In the genomic region with DNA sequence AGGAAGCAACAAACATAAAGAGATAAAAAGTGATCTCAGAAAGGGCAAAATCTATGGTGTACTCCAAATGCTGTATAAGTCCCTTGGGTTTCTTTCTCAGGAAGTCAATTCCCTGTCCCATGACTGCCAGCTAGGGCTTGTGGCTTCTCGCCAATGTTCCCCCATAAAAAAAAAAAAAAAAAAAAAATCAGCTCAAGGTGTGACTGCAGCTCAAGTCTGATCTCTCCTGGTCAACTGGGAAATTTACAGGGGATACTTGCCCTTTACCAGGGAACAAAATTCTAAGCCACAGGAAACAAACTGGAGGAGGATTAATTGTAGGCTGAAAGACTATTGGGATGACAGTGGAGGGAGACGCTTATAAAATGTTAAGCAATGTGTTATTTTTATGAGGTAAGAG, we compare ENCODE assay signal across 11 cellular contexts.
A peak's percentile ranks its signal among the peaks of the same experiment; 100 is the strongest.
DNase-seq lines count a peak whose midpoint lies in the region; ATAC-seq and TF ChIP-seq lines count a peak whose summit lies in the region.
"Had no signal": no experiment of that assay in that cellular context is flagged by ENCODE, and none has a peak within 500 bp of the region (broad histone marks: within the 10 kb centered on the region; RNA-seq: fewer than 3 reads in every experiment).

No MANE protein-coding gene starts in this region.

- no peak for DNase-seq in DND-41
- peak; percentile 22 for DNase-seq in HK-2 (ENCODE audit: unreplicated experiment)
- DNase-seq in RWPE2 (ENCODE audit: low spot score) = no peak
- DNase-seq in iPS-NIHi11 (ENCODE audit: low spot score) = peak; percentile 58
- DNase-seq in middle frontal gyrus (ENCODE audit: extremely low spot score, low spot score) = no peak
- DNase-seq in nucleus accumbens (lab: John Stamatoyannopoulos, UW) = no peak
- DNase-seq in AG08395 (ENCODE audit: low spot score) = no peak
- DNase-seq: activated CD4-positive, CD25-positive, alpha-beta regulatory T cell; NCI-H1417 treated with DMSO at 0.1 percent for 48 hours had no signal

- H3K9me3 ChIP-seq in DND-41 (ENCODE audit: insufficient read depth, low read length, severe bottlenecking) (no peaks in the 10 kb centered on the region), RWPE2 (ENCODE audit: severe bottlenecking) (no peaks in the 10 kb centered on the region)

- no peak overlapping the region for H2AFZ ChIP-seq in DND-41 (ENCODE audit: low read depth, low read length)

- no peaks in the 10 kb centered on the region for H4K20me1 ChIP-seq in DND-41 (ENCODE audit: insufficient read depth, low read length)

- H3K27me3 ChIP-seq in DND-41 (ENCODE audit: insufficient read depth, low read length, poor library complexity) (no peaks in the 10 kb centered on the region), RWPE2 (ENCODE audit: insufficient read depth, poor library complexity, severe bottlenecking) (no peaks in the 10 kb centered on the region)

- H3K4me2 ChIP-seq in DND-41 (ENCODE audit: insufficient read depth, low read length) = peak overlapping the region; percentile 23; the same call in 1 of the 2 replicates

- peaks cover 36% of the 10 kb centered on the region for H3K4me1 ChIP-seq in DND-41 (ENCODE audit: insufficient read depth, low read length)
- H3K4me1 ChIP-seq in RWPE2 (ENCODE audit: insufficient read depth, poor library complexity, severe bottlenecking) = peaks cover 5% of the 10 kb centered on the region

- H3K79me2 ChIP-seq in DND-41 (ENCODE audit: insufficient read depth, low read length) = no peaks in the 10 kb centered on the region

- 0 out of 2 replicates have a peak overlapping the region, but pooled peaks have one; percentile 22 for H3K27ac ChIP-seq in DND-41 (ENCODE audit: low read length)
- no peak overlapping the region for H3K27ac ChIP-seq in RWPE2 (ENCODE audit: poor library complexity, severe bottlenecking)

- peak; percentile 7; the same call in 1 of the 3 replicates for ATAC-seq in DND-41 (ENCODE audit: insufficient read depth, low read depth)
- no peak for ATAC-seq in RWPE2 (ENCODE audit: low read depth)
- no peak for ATAC-seq in HG03520 (IDR thresholded peaks at IDR 0.05; ENCODE audit: unreplicated experiment)
- ATAC-seq: sciatic nerve had no signal

- H3K36me3 ChIP-seq in DND-41 (ENCODE audit: insufficient read depth, low read length) (no peaks in the 10 kb centered on the region), RWPE2 (ENCODE audit: low read depth) (no peaks in the 10 kb centered on the region)

- H3K9ac ChIP-seq in DND-41 (ENCODE audit: low read depth, low read length) = no peak overlapping the region; the same call in 1 of the 2 replicates

- TF ChIP-seq CTCF in DND-41 (IDR thresholded peaks at IDR 0.05; ENCODE audit: borderline replicate concordance, extremely low read depth, low read length, poor library complexity, severe bottlenecking) = peak; percentile 69
- TF ChIP-seq CTCF in RWPE2 (IDR thresholded peaks at IDR 0.05; ENCODE audit: poor library complexity, severe bottlenecking) = peak; percentile 43

- H3K4me3 ChIP-seq in DND-41 (ENCODE audit: low read depth in 1 of 2, low read length in 2 of 2) (no peak overlapping the region), RWPE2 (ENCODE audit: severe bottlenecking) (no peak overlapping the region)

Comparison
In these comparisons a context has a peak if more than half of its experiments do, and no peak if none do; other contexts are left out.
1. DNase-seq: peak in HK-2 (single experiment) and iPS-NIHi11 (single experiment); none in DND-41 (single experiment), RWPE2 (single experiment), middle frontal gyrus (single experiment), nucleus accumbens (0 of 56) and AG08395 (single experiment).